ENCODE assay signal across 14 cellular contexts in genomic region chr6:47111685-47112084, GRCh38.
DNase-seq lines count a peak whose midpoint lies in the region; FAIRE-seq and TF ChIP-seq lines count a peak whose summit lies in the region.
"Had no signal": no experiment of that assay in that cellular context is flagged by ENCODE, and none has a peak within 500 bp of the region (broad histone marks: within the 10 kb centered on the region; RNA-seq: fewer than 3 reads in every experiment).

No MANE protein-coding gene starts in this region.

- DNase-seq in DMS53 (lab: John Stamatoyannopoulos, UW) (peak; percentile 31), DMS53 treated with DMSO at 0.1 percent for 48 hours (lab: John Stamatoyannopoulos, UW; ENCODE audit: unreplicated experiment) (no peak), astrocyte of the spinal cord (ENCODE audit: low read depth, low spot score) (peak; percentile 77), kidney tubule cell (ENCODE audit: low spot score) (peak; percentile 93), urothelium cell line (ENCODE audit: low spot score) (peak; percentile 29), HTR-8/SVneo (ENCODE audit: insufficient read length, low spot score) (no peak), NAMALWA (ENCODE audit: low spot score) (no peak), D721Med (ENCODE audit: insufficient read length, low spot score) (no peak)
- DNase-seq: activated CD8-positive, alpha-beta memory T cell treated with anti-CD3 and anti-CD28 coated beads, Interleukin-2, amount 10 ng/mL, durations not matched to agents 7 days and 5 days; Kasumi-1; midbrain; NCI-H524 treated with DMSO at 0.1 percent for 48 hours; SHP77 treated with DMSO at 0.1 percent for 48 hours; substantia nigra had no signal

- TF ChIP-seq CTCF in astrocyte of the spinal cord (IDR thresholded peaks at IDR 0.05; ENCODE audit: low read depth, low read length) (no peak), D721Med (IDR thresholded peaks at IDR 0.05; ENCODE audit: insufficient read depth, missing control alignments) (no peak)

- no peak overlapping the region for H3K4me3 ChIP-seq in astrocyte of the spinal cord (ENCODE audit: low read depth, low read length)

- in situ Hi-C loops in astrocyte of the spinal cord (cut with HindIII; ENCODE audit: low sequenced_read_pairs) = no loop called here

- FAIRE-seq in urothelium cell line (lab: Jason Lieb, UNC) = no peak
- FAIRE-seq in HTR-8/SVneo (lab: Jason Lieb, UNC) = no peak
- FAIRE-seq in D721Med (lab: Jason Lieb, UNC) = no peak

Comparison
In these comparisons a context has a peak if more than half of its experiments do, and no peak if none do; other contexts are left out.
1. DNase-seq: peak in DMS53 (single experiment), astrocyte of the spinal cord (single experiment), kidney tubule cell (single experiment) and urothelium cell line (single experiment); none in DMS53 treated with DMSO at 0.1 percent for 48 hours (single experiment), HTR-8/SVneo (single experiment), NAMALWA (single experiment) and D721Med (single experiment).